In genomic region chr3:186060222-186060621, GRCh38 we compare ENCODE assay signal across 11 cellular contexts. TPM values are rescaled to one million over a fixed set of nuclear protein-coding genes. Genes with fewer than 3 reads are reported as not detected.
DNase-seq lines count a peak whose midpoint lies in the region; ATAC-seq, FAIRE-seq and TF ChIP-seq lines count a peak whose summit lies in the region.
"Had no signal": no experiment of that assay in that cellular context is flagged by ENCODE, and none has a peak within 500 bp of the region (broad histone marks: within the 10 kb centered on the region; RNA-seq: fewer than 3 reads in every experiment).

No MANE protein-coding gene starts in this region.

- TF ChIP-seq POLR2A in GM12892 (IDR thresholded peaks at IDR 0.05; ENCODE audit: low read depth, low read length) = no peak

- in situ Hi-C loops in G401 (cut with HindIII; ENCODE audit: low sequenced_read_pairs) = no loop called here

- peaks cover 70% of the 10 kb centered on the region for H3K27me3 Mint-ChIP-seq in activated T-helper 2 cell treated with anti-CD3 and anti-CD28 coated beads, Interferon-gamma antibody, Interleukin-2, Interleukin-4, amounts not matched to agents 10 μg/mL and 5 μg/mL and 100 μg/mL, durations not matched to agents 14 hours and 24 hours and 36 hours (ENCODE audit: low read depth)

- DNase-seq in GM12892 (ENCODE audit: insufficient read length) = no peak
- DNase-seq in activated T-helper 2 cell treated with anti-CD3 and anti-CD28 coated beads, Interferon-gamma antibody, Interleukin-2, Interleukin-4, amounts not matched to agents 10 μg/mL and 5 μg/mL and 100 μg/mL, durations not matched to agents 14 hours and 24 hours and 36 hours (ENCODE audit: low spot score) = peak; percentile 24
- no peak for DNase-seq in HK-2 (ENCODE audit: unreplicated experiment)
- no peak for DNase-seq in G401 (ENCODE audit: low spot score)
- DNase-seq in OCI-M2 (lab: John Stamatoyannopoulos, UW; ENCODE audit: unreplicated experiment) = no peak
- DNase-seq in NCI-H2196 treated with DMSO at 0.1 percent for 48 hours (lab: John Stamatoyannopoulos, UW; ENCODE audit: unreplicated experiment) = no peak
- DNase-seq: RPMI8226 had no signal

- ATAC-seq in GM19351 (IDR thresholded peaks at IDR 0.05; ENCODE audit: unreplicated experiment) (peak; percentile 79), HG03095 (IDR thresholded peaks at IDR 0.05; ENCODE audit: unreplicated experiment) (peak; percentile 72)

- peaks cover 12% of the 10 kb centered on the region for H3K4me1 Mint-ChIP-seq in activated T-helper 2 cell treated with anti-CD3 and anti-CD28 coated beads, Interferon-gamma antibody, Interleukin-2, Interleukin-4, amounts not matched to agents 10 μg/mL and 5 μg/mL and 100 μg/mL, durations not matched to agents 14 hours and 24 hours and 36 hours (ENCODE audit: low read depth)

- peak; percentile 86 for FAIRE-seq in GM12892 (lab: Jason Lieb, UNC)
- FAIRE-seq: D721Med, H1 had no signal

- H3K36me3 Mint-ChIP-seq in activated T-helper 2 cell treated with anti-CD3 and anti-CD28 coated beads, Interferon-gamma antibody, Interleukin-2, Interleukin-4, amounts not matched to agents 10 μg/mL and 5 μg/mL and 100 μg/mL, durations not matched to agents 14 hours and 24 hours and 36 hours (ENCODE audit: low read depth) = no peaks in the 10 kb centered on the region

- H3K27ac Mint-ChIP-seq in activated T-helper 2 cell treated with anti-CD3 and anti-CD28 coated beads, Interferon-gamma antibody, Interleukin-2, Interleukin-4, amounts not matched to agents 10 μg/mL and 5 μg/mL and 100 μg/mL, durations not matched to agents 14 hours and 24 hours and 36 hours = no peak overlapping the region

- intact Hi-C loops in activated T-helper 2 cell treated with anti-CD3 and anti-CD28 coated beads, Interferon-gamma antibody, Interleukin-2, Interleukin-4, amounts not matched to agents 10 μg/mL and 5 μg/mL and 100 μg/mL, durations not matched to agents 14 hours and 24 hours and 36 hours (cut with micrococcal nuclease) = loop anchor here (1.0 to 10.0 kb wide), 2 partner anchors 49 to 185 kb away; partner anchors contain the start of gene ETV5

- no peaks in the 10 kb centered on the region for H3K9me3 Mint-ChIP-seq in activated T-helper 2 cell treated with anti-CD3 and anti-CD28 coated beads, Interferon-gamma antibody, Interleukin-2, Interleukin-4, amounts not matched to agents 10 μg/mL and 5 μg/mL and 100 μg/mL, durations not matched to agents 14 hours and 24 hours and 36 hours

- H3K4me3 Mint-ChIP-seq in activated T-helper 2 cell treated with anti-CD3 and anti-CD28 coated beads, Interferon-gamma antibody, Interleukin-2, Interleukin-4, amounts not matched to agents 10 μg/mL and 5 μg/mL and 100 μg/mL, durations not matched to agents 14 hours and 24 hours and 36 hours (ENCODE audit: low read depth) = no peak overlapping the region

RNA-seq across cellular contexts. Expression of gene ETV5, which starts 48.7 kb away (rescaled TPM):
- 6.4 TPM for polyA plus RNA-seq in GM12892 (2012; ENCODE audit: missing spikeins)
- 0.85 and 1.3 TPM in 2 replicates for total RNA-seq in activated T-helper 2 cell treated with anti-CD3 and anti-CD28 coated beads, Interferon-gamma antibody, Interleukin-2, Interleukin-4, amounts not matched to agents 10 μg/mL and 5 μg/mL and 100 μg/mL, durations not matched to agents 14 hours and 24 hours and 36 hours
- 16.8 and 22.8 TPM in 2 replicates for total RNA-seq in G401 (2014; rRNA removed; shearing (Covaris generic))
